ENCODE assay signal across 21 cellular contexts in the genomic region with DNA sequence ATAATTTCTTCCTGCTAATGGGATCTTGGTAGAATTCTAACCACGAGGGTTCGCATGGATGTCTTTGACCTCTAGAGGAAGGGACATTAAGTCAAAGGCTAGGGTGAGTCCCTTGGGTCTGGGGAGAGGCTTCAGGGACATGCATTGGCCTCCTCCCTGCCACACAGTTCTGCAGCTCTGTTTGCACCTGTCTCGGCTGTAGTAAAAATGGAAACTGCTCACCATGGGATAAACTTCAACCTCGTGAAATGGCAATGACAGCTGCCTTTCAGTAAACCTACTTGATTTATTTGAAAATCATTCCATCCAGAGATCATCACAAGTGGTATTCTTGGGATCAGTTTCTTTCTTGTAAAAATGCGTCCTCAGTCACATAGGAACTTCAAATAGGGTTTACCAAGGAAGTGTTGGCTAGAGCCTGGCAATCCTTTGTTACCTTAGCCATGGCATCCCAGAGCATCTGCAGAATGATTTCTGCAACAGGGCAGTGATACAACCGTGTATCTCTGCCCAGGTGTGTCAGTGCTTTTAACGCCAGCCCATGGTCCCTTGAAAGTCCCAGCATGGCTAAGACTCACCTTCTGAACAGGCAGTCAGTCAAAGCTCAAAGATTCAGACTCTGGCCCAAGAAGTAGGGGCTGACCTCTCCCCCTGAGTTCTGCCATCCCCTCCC. TPM values are rescaled to one million over a fixed set of nuclear protein-coding genes. Genes with fewer than 3 reads are reported as not detected.
"Had no signal": no experiment of that assay in that cellular context is flagged by ENCODE, and none has a peak within 500 bp of the region (broad histone marks: within the 10 kb centered on the region; RNA-seq: fewer than 3 reads in every experiment).

No MANE protein-coding gene starts in this region.

- H3K9ac ChIP-seq: SK-N-SH had no signal

- H3K9me2 ChIP-seq: SK-N-SH had no signal

- DNase-seq: Karpas-422, KG1, MM.1S, NCI-H1092 treated with DMSO at 0.1 percent for 48 hours, NCI-H1436, NCI-H187, NCI-H2029, NCI-H2081 treated with DMSO at 0.1 percent for 48 hours, NCI-H2171, NCI-H226, NCI-H446, NCI-H510A, NCI-H524 treated with DMSO at 0.1 percent for 48 hours, NCI-H69, NCI-H774, Right ventricle myocardium superior, RPMI8226, SK-N-SH, SW 1271 had no signal

- H3K4me2 ChIP-seq: SK-N-SH had no signal

- H3K9me3 ChIP-seq: SK-N-SH had no signal

- H3K27ac ChIP-seq: HL-60 had no signal

RNA-seq across cellular contexts. Expression of a gene that starts 14.0 kb away (rescaled TPM):
- total RNA-seq: Right ventricle myocardium superior, SK-MEL-5 had no signal
